10 cellular contexts compared by ENCODE assay signal in genomic region chr7:1225462-1226154, GRCh38. TPM values are rescaled to one million over a fixed set of nuclear protein-coding genes. Genes with fewer than 3 reads are reported as not detected.
DNase-seq lines count a peak whose midpoint lies in the region; ATAC-seq, FAIRE-seq and TF ChIP-seq lines count a peak whose summit lies in the region.
"Had no signal": no experiment of that assay in that cellular context is flagged by ENCODE, and none has a peak within 500 bp of the region (broad histone marks: within the 10 kb centered on the region; RNA-seq: fewer than 3 reads in every experiment).

No MANE protein-coding gene starts in this region.

- POLR2A ChIA-PET in Caco-2 (lab: Charles Lee), result no interaction called here
- POLR2A ChIA-PET in PC-3 (lab: Charles Lee; ENCODE audit: unreplicated experiment), result no interaction called here

- H3K4me3 Mint-ChIP-seq in Caco-2 (ENCODE audit: unreplicated experiment), result no peak overlapping the region
- H3K4me3 Mint-ChIP-seq in activated naive CD8-positive, alpha-beta T cell treated with anti-CD3 and anti-CD28 coated beads, Interleukin-2, amount 50 U/mL, for 24 hours, result no peak overlapping the region
- H3K4me3 Mint-ChIP-seq in stimulated activated effector memory CD8-positive, alpha-beta T cell treated with anti-CD3 and anti-CD28 coated beads, Interleukin-12 subunit alpha, Interleukin-12 subunit beta, amount 100 ng/mL, for 72 hours, result no peak overlapping the region

- peak; percentile 56 for ATAC-seq in PC-3
- no peak for ATAC-seq in activated naive CD8-positive, alpha-beta T cell treated with anti-CD3 and anti-CD28 coated beads, Interleukin-2, amount 50 U/mL, for 24 hours
- peak; percentile 50 for ATAC-seq in stimulated activated effector memory CD8-positive, alpha-beta T cell treated with anti-CD3 and anti-CD28 coated beads, Interleukin-12 subunit alpha, Interleukin-12 subunit beta, amount 100 ng/mL, for 72 hours
- no peak for ATAC-seq in HG03442 (IDR thresholded peaks at IDR 0.05; ENCODE audit: unreplicated experiment)

- intact Hi-C loops in Caco-2 (cut with micrococcal nuclease; ENCODE audit: unreplicated experiment) (loop anchor here (2.0 kb wide), 1 partner anchor 187 kb away; no protein-coding TSS in a partner anchor), PC-3 (cut with micrococcal nuclease) (loop anchor here (5.0 kb wide), 1 partner anchor 187 kb away; no protein-coding TSS in a partner anchor), kidney (cut with DNase I) (no loop called here)

- H3K27ac Mint-ChIP-seq in Caco-2 (ENCODE audit: unreplicated experiment), result no peak overlapping the region
- peak overlapping the region; percentile 62 for H3K27ac Mint-ChIP-seq in activated naive CD8-positive, alpha-beta T cell treated with anti-CD3 and anti-CD28 coated beads, Interleukin-2, amount 50 U/mL, for 24 hours
- no peak overlapping the region for H3K27ac Mint-ChIP-seq in stimulated activated effector memory CD8-positive, alpha-beta T cell treated with anti-CD3 and anti-CD28 coated beads, Interleukin-12 subunit alpha, Interleukin-12 subunit beta, amount 100 ng/mL, for 72 hours

- DNase-seq in Caco-2, result peak in 1 of 2 experiments; percentile 45
- DNase-seq in PC-3, result peak; percentile 19
- DNase-seq in activated naive CD8-positive, alpha-beta T cell treated with anti-CD3 and anti-CD28 coated beads, Interleukin-2, amount 50 U/mL, for 24 hours, result peak; percentile 67
- no peak for DNase-seq in kidney
- peak in 1 of 2 donors; percentile 47 for DNase-seq in stimulated activated effector memory CD8-positive, alpha-beta T cell treated with anti-CD3 and anti-CD28 coated beads, Interleukin-12 subunit alpha, Interleukin-12 subunit beta, amount 100 ng/mL, for 72 hours (ENCODE audit: low spot score in 2 of 2)
- DNase-seq in NCI-H2227 treated with DMSO at 0.1 percent for 48 hours (lab: John Stamatoyannopoulos, UW), result no peak
- no peak for DNase-seq in NCI-H146 treated with DMSO at 0.1 percent for 48 hours (lab: John Stamatoyannopoulos, UW; ENCODE audit: unreplicated experiment)

- no TSS peak for BruUV-seq in Caco-2 (replicated peaks; lab: Mats Ljungman, UMichigan)
- no TSS peak for BruUV-seq in PC-3 (replicated peaks; lab: Mats Ljungman, UMichigan)

- H3K27me3 ChIP-seq in Caco-2 (replicated peaks; ENCODE audit: control insufficient read depth, insufficient read depth, low read length) (no peaks in the 10 kb centered on the region; the same call in 1 of the 2 replicates), PC-3 (ENCODE audit: low read length) (peaks cover 66% of the 10 kb centered on the region)

- H4K20me1 ChIP-seq in PC-3 (ENCODE audit: low read length), result no peaks in the 10 kb centered on the region

- H3K27me3 Mint-ChIP-seq in Caco-2 (ENCODE audit: insufficient read depth, unreplicated experiment), result peaks cover 12% of the 10 kb centered on the region
- peaks cover 67% of the 10 kb centered on the region for H3K27me3 Mint-ChIP-seq in activated naive CD8-positive, alpha-beta T cell treated with anti-CD3 and anti-CD28 coated beads, Interleukin-2, amount 50 U/mL, for 24 hours

- no peaks in the 10 kb centered on the region for H3F3A ChIP-seq in PC-3 (ENCODE audit: low read length, unreplicated experiment)

- no peaks in the 10 kb centered on the region for H3K4me1 ChIP-seq in Caco-2
- H3K4me1 ChIP-seq in PC-3 (ENCODE audit: insufficient read depth, low read length), result no peaks in the 10 kb centered on the region
- H3K4me1 ChIP-seq in kidney (ENCODE audit: control insufficient read depth in 1 of 2, insufficient read depth in 1 of 2, low read depth in 1 of 2, low read length in 2 of 2), result no peaks in the 10 kb centered on the region

- H3K4me1 Mint-ChIP-seq in Caco-2 (ENCODE audit: low read depth, unreplicated experiment), result no peaks in the 10 kb centered on the region
- H3K4me1 Mint-ChIP-seq in activated naive CD8-positive, alpha-beta T cell treated with anti-CD3 and anti-CD28 coated beads, Interleukin-2, amount 50 U/mL, for 24 hours, result peaks cover 2% of the 10 kb centered on the region
- no peaks in the 10 kb centered on the region for H3K4me1 Mint-ChIP-seq in stimulated activated effector memory CD8-positive, alpha-beta T cell treated with anti-CD3 and anti-CD28 coated beads, Interleukin-12 subunit alpha, Interleukin-12 subunit beta, amount 100 ng/mL, for 72 hours

- no peaks in the 10 kb centered on the region for H3K79me2 ChIP-seq in PC-3 (ENCODE audit: low read length)

- H3K36me3 ChIP-seq in Caco-2 (ENCODE audit: control insufficient read depth, insufficient read depth, low read length) (no peaks in the 10 kb centered on the region), PC-3 (ENCODE audit: low read depth, low read length) (no peaks in the 10 kb centered on the region), kidney (ENCODE audit: control insufficient read depth in 1 of 2, insufficient read depth in 2 of 2, low read length in 2 of 2) (no peaks in the 10 kb centered on the region)

- H2AFZ ChIP-seq in PC-3 (ENCODE audit: low read length), result no peak overlapping the region

- no peaks in the 10 kb centered on the region for H3K9me2 ChIP-seq in PC-3 (replicated peaks; ENCODE audit: low read length)

- H3K36me3 Mint-ChIP-seq in Caco-2 (ENCODE audit: insufficient read depth, unreplicated experiment), result no peaks in the 10 kb centered on the region
- no peaks in the 10 kb centered on the region for H3K36me3 Mint-ChIP-seq in activated naive CD8-positive, alpha-beta T cell treated with anti-CD3 and anti-CD28 coated beads, Interleukin-2, amount 50 U/mL, for 24 hours (ENCODE audit: low read depth)
- H3K36me3 Mint-ChIP-seq in stimulated activated effector memory CD8-positive, alpha-beta T cell treated with anti-CD3 and anti-CD28 coated beads, Interleukin-12 subunit alpha, Interleukin-12 subunit beta, amount 100 ng/mL, for 72 hours, result peaks cover 9% of the 10 kb centered on the region

- TF ChIP-seq CTCF in Caco-2 (IDR thresholded peaks at IDR 0.05; ENCODE audit: insufficient read depth in 1 of 2, low read depth in 1 of 2, low read length in 1 of 2, severe bottlenecking in 1 of 2, unreplicated experiment in 1 of 2), result peak; percentile 60 to 82
- peak; percentile 82 for TF ChIP-seq CTCF in PC-3 (conservative IDR thresholded peaks at IDR 0.05; ENCODE audit: low read depth, low read length)
- TF ChIP-seq CTCF in kidney (IDR thresholded peaks at IDR 0.05; ENCODE audit: borderline replicate concordance, extremely low read depth, insufficient read depth), result peak; percentile 84

- H3K9ac ChIP-seq in PC-3 (ENCODE audit: low read length) (no peak overlapping the region), kidney (ENCODE audit: low read length in 2 of 2) (no peak overlapping the region)

- no peak overlapping the region for H3K4me3 ChIP-seq in Caco-2 (ENCODE audit: low read depth, low read length)
- no peak overlapping the region for H3K4me3 ChIP-seq in PC-3 (ENCODE audit: low read length)
- no peak overlapping the region for H3K4me3 ChIP-seq in kidney (ENCODE audit: low read length in 2 of 2)

- H3K9me3 ChIP-seq in Caco-2 (no peaks in the 10 kb centered on the region), PC-3 (ENCODE audit: low read length) (no peaks in the 10 kb centered on the region), kidney (ENCODE audit: control insufficient read depth in 1 of 2, low read length in 2 of 2) (no peaks in the 10 kb centered on the region)

- H3K27ac ChIP-seq in PC-3 (ENCODE audit: low read length), result no peak overlapping the region
- H3K27ac ChIP-seq in kidney (ENCODE audit: low read depth in 2 of 2, low read length in 2 of 2), result no peak overlapping the region

- H3K4me2 ChIP-seq in PC-3 (ENCODE audit: low read length), result no peak overlapping the region

- FAIRE-seq in kidney (lab: Jason Lieb, UNC), result no peak
- FAIRE-seq: endometrium had no signal

- CTCF ChIA-PET in Caco-2 (lab: Charles Lee) (interaction anchor here (1.2 kb wide), 1 partner anchor 207 kb away, joined by 3 read pairs; no protein-coding TSS in a partner anchor), PC-3 (lab: Charles Lee) (interaction anchor here (0.6 kb wide), 1 partner anchor 10 kb away, joined by 7 read pairs; no protein-coding TSS in a partner anchor)

- no peaks in the 10 kb centered on the region for H3K9me3 Mint-ChIP-seq in Caco-2 (ENCODE audit: unreplicated experiment)
- no peaks in the 10 kb centered on the region for H3K9me3 Mint-ChIP-seq in activated naive CD8-positive, alpha-beta T cell treated with anti-CD3 and anti-CD28 coated beads, Interleukin-2, amount 50 U/mL, for 24 hours
- no peaks in the 10 kb centered on the region for H3K9me3 Mint-ChIP-seq in stimulated activated effector memory CD8-positive, alpha-beta T cell treated with anti-CD3 and anti-CD28 coated beads, Interleukin-12 subunit alpha, Interleukin-12 subunit beta, amount 100 ng/mL, for 72 hours

RNA-seq across cellular contexts. Expression of gene UNCX, which starts 7.1 kb away (rescaled TPM):
- total RNA-seq in Caco-2 (2022) (not detected in 2 replicates), PC-3 (2014; rRNA removed) (not detected in 2 replicates), kidney (2.0 TPM)
- polyA plus RNA-seq in kidney (ENCODE audit: insufficient read depth, low read depth, low replicate concordance), result 1.4 TPM
- total RNA-seq: temporal lobe had no signal

Comparison
In these comparisons a context has a peak if more than half of its experiments do, and no peak if none do; other contexts are left out.
1. DNase-seq: peak in PC-3 (single experiment) and activated naive CD8-positive, alpha-beta T cell treated with anti-CD3 and anti-CD28 coated beads, Interleukin-2, amount 50 U/mL, for 24 hours (single experiment); none in kidney (single experiment), NCI-H2227 treated with DMSO at 0.1 percent for 48 hours (single experiment) and NCI-H146 treated with DMSO at 0.1 percent for 48 hours (single experiment).
2. ATAC-seq: peak in PC-3 (single experiment) and stimulated activated effector memory CD8-positive, alpha-beta T cell treated with anti-CD3 and anti-CD28 coated beads, Interleukin-12 subunit alpha, Interleukin-12 subunit beta, amount 100 ng/mL, for 72 hours (single experiment); none in activated naive CD8-positive, alpha-beta T cell treated with anti-CD3 and anti-CD28 coated beads, Interleukin-2, amount 50 U/mL, for 24 hours (single experiment) and HG03442 (single experiment).
3. Peak in every context shown above with its lines, with median percentiles within 50 percentile points of each other: CTCF ChIP-seq.